In the genomic region with DNA sequence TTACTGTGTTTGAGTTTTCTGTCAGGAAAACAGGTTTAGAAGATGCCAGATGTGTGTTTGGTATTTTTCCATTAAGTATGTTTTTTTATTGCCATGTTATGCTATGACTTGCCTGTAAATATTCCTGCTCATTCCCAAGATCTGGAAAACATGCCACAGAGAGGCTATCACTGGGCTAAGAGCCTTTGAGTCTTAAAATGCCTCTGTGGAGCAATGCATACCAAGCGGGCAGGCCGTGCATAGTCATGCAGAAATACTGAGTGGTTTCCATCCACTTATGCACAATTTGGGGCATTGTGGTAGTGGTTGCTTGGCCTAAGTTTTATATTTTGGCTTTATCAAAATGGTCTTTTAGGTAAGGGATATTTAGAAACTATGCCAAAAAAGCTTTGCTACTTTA, we compare ENCODE assay signal across 16 cellular contexts.
DNase-seq lines count a peak whose midpoint lies in the region; ATAC-seq, FAIRE-seq and TF ChIP-seq lines count a peak whose summit lies in the region.
"Had no signal": no experiment of that assay in that cellular context is flagged by ENCODE, and none has a peak within 500 bp of the region (broad histone marks: within the 10 kb centered on the region; RNA-seq: fewer than 3 reads in every experiment).

No MANE protein-coding gene starts in this region.

- no peaks in the 10 kb centered on the region for H3K23me2 ChIP-seq in H1 (ENCODE audit: low read depth, low read length)

- H3K4me3 Mint-ChIP-seq in GM23338 = no peak overlapping the region
- H3K4me3 Mint-ChIP-seq: CD4-positive, CD25-positive, alpha-beta regulatory T cell had no signal

- H3K9me3 Mint-ChIP-seq in GM23338 = 0 out of 3 replicates have a peak, but pooled peaks cover 2% of the 10 kb centered on the region

- no peak overlapping the region for H3K4ac ChIP-seq in H1 (replicated peaks; ENCODE audit: insufficient read length, low read depth, low read length)
- H3K4ac ChIP-seq in mesenchymal stem cell (ENCODE audit: low read depth in 1 of 2, low read length in 2 of 2) = no peak overlapping the region

- no peak overlapping the region for H2BK12ac ChIP-seq in H1 (ENCODE audit: low read depth, low read length)
- no peak overlapping the region for H2BK12ac ChIP-seq in mesenchymal stem cell (ENCODE audit: low read length in 2 of 2)

- 0 out of 2 replicates have a peak, but pooled peaks cover 7% of the 10 kb centered on the region for H3K9me3 ChIP-seq in OCI-LY7 (ENCODE audit: low read length)
- H3K9me3 ChIP-seq in H1 (ENCODE audit: insufficient read depth in 2 of 2, low read depth in 1 of 2, low read length in 1 of 2) = no peaks in the 10 kb centered on the region
- peaks cover 3% of the 10 kb centered on the region for H3K9me3 ChIP-seq in mesenchymal stem cell (ENCODE audit: control insufficient read depth, low read length)

- H2BK5ac ChIP-seq in H1 (ENCODE audit: low read depth, low read length) (no peak overlapping the region), mesenchymal stem cell (ENCODE audit: low read depth, low read length, poor library complexity, severe bottlenecking) (no peak overlapping the region)

- H3K79me1 ChIP-seq in H1 (ENCODE audit: low read depth, low read length) = no peaks in the 10 kb centered on the region
- H3K79me1 ChIP-seq in mesenchymal stem cell (replicated peaks; ENCODE audit: low read length, poor library complexity, severe bottlenecking) = no peaks in the 10 kb centered on the region

- peak; percentile 61 for ATAC-seq in GM23338
- no peak for ATAC-seq in GM19467 (IDR thresholded peaks at IDR 0.05; ENCODE audit: unreplicated experiment)
- ATAC-seq: GM12878, HCT116, K562 had no signal

- H3K4me2 ChIP-seq in GM23338 = no peak overlapping the region
- H3K4me2 ChIP-seq in OCI-LY7 (ENCODE audit: low read length) = no peak overlapping the region
- no peak overlapping the region for H3K4me2 ChIP-seq in H1 (ENCODE audit: insufficient read depth in 1 of 2, low read depth in 2 of 2, low read length in 2 of 2)
- no peak overlapping the region for H3K4me2 ChIP-seq in mesenchymal stem cell (ENCODE audit: low read length, poor library complexity, severe bottlenecking)
- H3K4me2 ChIP-seq: BLaER1 treated with 17β-estradiol and CSF1 and Interleukin-3, amounts not matched to agents 10 nM and 100 nM had no signal

- TF ChIP-seq EP300 in H1 (IDR thresholded peaks at IDR 0.05; ENCODE audit: borderline replicate concordance in 1 of 2, low read depth in 2 of 2, low read length in 2 of 2) = no peak

- peaks cover 15% of the 10 kb centered on the region for H3K4me1 Mint-ChIP-seq in GM23338
- H3K4me1 Mint-ChIP-seq: CD4-positive, CD25-positive, alpha-beta regulatory T cell had no signal

- no peaks in the 10 kb centered on the region for H3K36me3 Mint-ChIP-seq in GM23338 (ENCODE audit: low read depth)
- H3K36me3 Mint-ChIP-seq: CD4-positive, CD25-positive, alpha-beta regulatory T cell had no signal

- H4K20me1 ChIP-seq in GM23338 (replicated peaks; ENCODE audit: insufficient read depth) (no peaks in the 10 kb centered on the region), OCI-LY7 (ENCODE audit: insufficient read depth, low read length) (no peaks in the 10 kb centered on the region), H1 (replicated peaks in 1 of 2; ENCODE audit: control insufficient read depth in 1 of 2, insufficient read depth in 2 of 2, low read length in 2 of 2) (no peaks in the 10 kb centered on the region)
- H4K20me1 ChIP-seq: BLaER1 treated with 17β-estradiol and CSF1 and Interleukin-3, amounts not matched to agents 10 nM and 100 nM had no signal

- H3K27me3 Mint-ChIP-seq in GM23338 (ENCODE audit: insufficient read depth, low read depth, poor library complexity) = no peaks in the 10 kb centered on the region
- H3K27me3 Mint-ChIP-seq: CD4-positive, CD25-positive, alpha-beta regulatory T cell had no signal

- no peak overlapping the region for H3K18ac ChIP-seq in H1 (ENCODE audit: extremely low read depth, low read length)
- H3K18ac ChIP-seq in mesenchymal stem cell (ENCODE audit: low read depth in 1 of 2, low read length in 2 of 2) = peak overlapping the region in 1 of 2 experiments; percentile 43

- no peak for TF ChIP-seq POLR2A in H1 (IDR thresholded peaks at IDR 0.05; ENCODE audit: control extremely low read depth in 1 of 2, low read depth in 2 of 2, low read length in 2 of 2)

- H3K4me3 ChIP-seq in GM23338 (no peak overlapping the region), OCI-LY7 (ENCODE audit: low read depth, low read length, poor library complexity, severe bottlenecking) (no peak overlapping the region), H1 (ENCODE audit: extremely low read depth in 1 of 4, insufficient read depth in 2 of 4, low read depth in 3 of 4, low read length in 4 of 4) (no peak overlapping the region), mesenchymal stem cell (ENCODE audit: insufficient read depth in 1 of 2, low read depth in 1 of 2, low read length in 2 of 2) (no peak overlapping the region)
- H3K4me3 ChIP-seq: BLaER1 treated with 17β-estradiol and CSF1 and Interleukin-3, amounts not matched to agents 10 nM and 100 nM; GM12878; GM23248; K562 had no signal

- no peak overlapping the region for H4K5ac ChIP-seq in H1 (ENCODE audit: insufficient read length, low read depth, low read length)

- H3F3A ChIP-seq in GM23338 (replicated peaks; ENCODE audit: low read depth) = no peaks in the 10 kb centered on the region

- H3K36me3 ChIP-seq in GM23338 (ENCODE audit: insufficient read depth) (no peaks in the 10 kb centered on the region), OCI-LY7 (ENCODE audit: insufficient read depth, low read length) (no peaks in the 10 kb centered on the region), H1 (ENCODE audit: control insufficient read depth in 2 of 4, insufficient read depth in 4 of 4, low read length in 3 of 4) (no peaks in the 10 kb centered on the region), mesenchymal stem cell (ENCODE audit: control insufficient read depth in 1 of 2, insufficient read depth in 2 of 2, low read depth in 1 of 2, low read length in 2 of 2) (no peaks in the 10 kb centered on the region)
- H3K36me3 ChIP-seq: BLaER1 treated with 17β-estradiol and CSF1 and Interleukin-3, amounts not matched to agents 10 nM and 100 nM had no signal

- no peaks in the 10 kb centered on the region for H3K79me2 ChIP-seq in GM23338 (replicated peaks; ENCODE audit: insufficient read depth)
- no peaks in the 10 kb centered on the region for H3K79me2 ChIP-seq in OCI-LY7 (ENCODE audit: insufficient read depth, low read depth, low read length)
- no peaks in the 10 kb centered on the region for H3K79me2 ChIP-seq in H1 (ENCODE audit: control insufficient read depth in 1 of 2, insufficient read depth in 2 of 2, low read length in 2 of 2)

- no peak overlapping the region for H2AFZ ChIP-seq in GM23338
- H2AFZ ChIP-seq in OCI-LY7 (ENCODE audit: low read length) = peak overlapping the region; percentile 84; the same call in 1 of the 2 replicates
- H2AFZ ChIP-seq in H1 (ENCODE audit: low read length) = no peak overlapping the region
- H2AFZ ChIP-seq in mesenchymal stem cell (ENCODE audit: low read depth, low read length) = no peak overlapping the region
- H2AFZ ChIP-seq: GM23248 had no signal

- no peak overlapping the region for H4K91ac ChIP-seq in H1 (replicated peaks; ENCODE audit: insufficient read length, low read length)
- no peak overlapping the region for H4K91ac ChIP-seq in mesenchymal stem cell (ENCODE audit: low read length)

- H3K14ac ChIP-seq in H1 (ENCODE audit: insufficient read length) (no peak overlapping the region), mesenchymal stem cell (ENCODE audit: low read length in 2 of 2) (no peak overlapping the region)

- no peak for FAIRE-seq in H1 (lab: Jason Lieb, UNC)
- FAIRE-seq: GM12878, K562 had no signal

- WGBS in H1 (ENCODE audit: extremely low coverage in 1 of 2, insufficient coverage in 1 of 2, insufficient read length in 1 of 2, insufficient replicate concordance in 2 of 2, low coverage in 1 of 2, low lambda C conversion rate in 2 of 2, missing lambda C conversion rate in 1 of 2), 2 experiments = 83% methylated on average over 2 of the region's 2 CpGs; no CpG with 5 or more reads in 1 of the 2 experiments
- WGBS in mesenchymal stem cell = 36% methylated on average over 2 of the region's 2 CpGs

- TF ChIP-seq CTCF in GM23338 (conservative IDR thresholded peaks at IDR 0.05; ENCODE audit: low read depth in 2 of 2) (no peak), OCI-LY7 (conservative IDR thresholded peaks at IDR 0.05; ENCODE audit: low read length) (no peak), H1 (IDR thresholded peaks at IDR 0.05; ENCODE audit: control extremely low read depth in 1 of 3, insufficient read depth in 1 of 3, low read depth in 1 of 3, low read length in 3 of 3) (no peak)

- no peak for TF ChIP-seq RAD21 in H1 (IDR thresholded peaks at IDR 0.05 in 1 of 2, conservative IDR thresholded peaks at IDR 0.05 in 1 of 2; ENCODE audit: low read depth in 2 of 2, low read length in 2 of 2)

- H2BK15ac ChIP-seq in H1 (ENCODE audit: low read length) (no peak overlapping the region), mesenchymal stem cell (ENCODE audit: low read depth, poor library complexity, severe bottlenecking) (no peak overlapping the region)

- no peak overlapping the region for H3K27ac ChIP-seq in GM23338 (ENCODE audit: low read depth)
- H3K27ac ChIP-seq in OCI-LY7 (ENCODE audit: low read depth, low read length, poor library complexity, severe bottlenecking) = no peak overlapping the region
- H3K27ac ChIP-seq in H1 (ENCODE audit: low read depth, low read length) = no peak overlapping the region
- no peak overlapping the region for H3K27ac ChIP-seq in mesenchymal stem cell (ENCODE audit: low read length, poor library complexity, severe bottlenecking)
- H3K27ac ChIP-seq: BLaER1 treated with 17β-estradiol and CSF1 and Interleukin-3, amounts not matched to agents 10 nM and 100 nM; GM23248 had no signal

- H3K56ac ChIP-seq in H1 (replicated peaks; ENCODE audit: insufficient read length, low read depth, low read length) = no peak overlapping the region

- H3K9me2 ChIP-seq in GM23338 (ENCODE audit: insufficient read depth) (no peaks in the 10 kb centered on the region; the same call in 1 of the 2 replicates), OCI-LY7 (ENCODE audit: insufficient read depth, low read length) (no peaks in the 10 kb centered on the region)

- POLR2A ChIA-PET in OCI-LY7 (lab: Charles Lee) (no interaction called here), H1 (lab: Charles Lee; ENCODE audit: partially characterized antibody) (no interaction called here)

- H2AK5ac ChIP-seq in H1 (ENCODE audit: low read depth, low read length) (no peak overlapping the region), mesenchymal stem cell (ENCODE audit: low read length, severe bottlenecking) (no peak overlapping the region)

- peak; percentile 27 for DNase-seq in GM23338 (ENCODE audit: low spot score)
- DNase-seq in OCI-LY7 (ENCODE audit: low spot score) = no peak
- no peak for DNase-seq in H1 (ENCODE audit: low read depth in 1 of 2, low spot score in 2 of 2)
- peak; percentile 62 for DNase-seq in mesenchymal stem cell
- DNase-seq in superior temporal gyrus (ENCODE audit: extremely low spot score) = no peak
- DNase-seq in RKO (ENCODE audit: low spot score) = no peak
- no peak for DNase-seq in NCI-H187 (lab: John Stamatoyannopoulos, UW)
- DNase-seq: ACHN; CD4-positive, CD25-positive, alpha-beta regulatory T cell; DMS53; GM23248 had no signal

- BruUV-seq in OCI-LY7 (replicated peaks; lab: Mats Ljungman, UMichigan) = no TSS peak

- peak overlapping the region; percentile 87 for H3K27ac Mint-ChIP-seq in GM23338
- H3K27ac Mint-ChIP-seq: CD4-positive, CD25-positive, alpha-beta regulatory T cell had no signal

- H2BK120ac ChIP-seq in H1 (replicated peaks; ENCODE audit: low read depth, low read length) = no peak overlapping the region
- no peak overlapping the region for H2BK120ac ChIP-seq in mesenchymal stem cell (ENCODE audit: low read depth, low read length)

- CTCF ChIA-PET in OCI-LY7 (lab: Charles Lee; ENCODE audit: unreplicated experiment) = no interaction called here
- CTCF ChIA-PET in H1 (lab: Charles Lee; ENCODE audit: partially characterized antibody) = no interaction called here

- intact Hi-C loops in OCI-LY7 (cut with micrococcal nuclease; ENCODE audit: unreplicated experiment) = no loop called here

- H3K4me1 ChIP-seq in GM23338 (ENCODE audit: insufficient read depth) (peaks cover 27% of the 10 kb centered on the region), OCI-LY7 (ENCODE audit: insufficient read depth, low read length, poor library complexity, severe bottlenecking) (peaks cover 19% of the 10 kb centered on the region), H1 (replicated peaks in 1 of 4; ENCODE audit: control insufficient read depth in 3 of 4, insufficient read depth in 4 of 4, low read length in 3 of 4) (no peaks in the 10 kb centered on the region), mesenchymal stem cell (ENCODE audit: control insufficient read depth, insufficient read depth, low read depth, low read length) (no peaks in the 10 kb centered on the region)

- H2BK20ac ChIP-seq in H1 (ENCODE audit: low read length) = no peak overlapping the region

- H3K9ac ChIP-seq in H1 (replicated peaks in 1 of 4; ENCODE audit: extremely low read depth in 1 of 4, low read depth in 3 of 4, low read length in 3 of 4) = no peak overlapping the region
- H3K9ac ChIP-seq in mesenchymal stem cell (ENCODE audit: low read length) = no peak overlapping the region
- H3K9ac ChIP-seq: BLaER1 treated with 17β-estradiol and CSF1 and Interleukin-3, amounts not matched to agents 10 nM and 100 nM; GM23248 had no signal

- H4K8ac ChIP-seq in H1 (ENCODE audit: extremely low read depth, insufficient read depth, low read length) (no peak overlapping the region), mesenchymal stem cell (ENCODE audit: low read length) (no peak overlapping the region)

- H3K23ac ChIP-seq in H1 (ENCODE audit: insufficient read length) (no peak overlapping the region), mesenchymal stem cell (ENCODE audit: low read length in 2 of 2) (no peak overlapping the region)

- H3K27me3 ChIP-seq in GM23338 (ENCODE audit: insufficient read depth) = no peaks in the 10 kb centered on the region
- no peaks in the 10 kb centered on the region for H3K27me3 ChIP-seq in H1 (replicated peaks in 1 of 4; ENCODE audit: control insufficient read depth in 3 of 4, extremely low read depth in 1 of 4, insufficient read depth in 3 of 4, low read length in 3 of 4)
- no peaks in the 10 kb centered on the region for H3K27me3 ChIP-seq in mesenchymal stem cell (ENCODE audit: control insufficient read depth in 1 of 2, insufficient read depth in 1 of 2, low read length in 2 of 2)
- H3K27me3 ChIP-seq: BLaER1 treated with 17β-estradiol and CSF1 and Interleukin-3, amounts not matched to agents 10 nM and 100 nM had no signal

Comparison
In these comparisons a context has a peak if more than half of its experiments do, and no peak if none do; other contexts are left out.
1. DNase-seq: peak in GM23338 (single experiment) and mesenchymal stem cell (single experiment); none in OCI-LY7 (single experiment), H1 (0 of 2), superior temporal gyrus (single experiment), RKO (single experiment) and NCI-H187 (0 of 2).